ENCODE assay signal across 13 cellular contexts in genomic region chr1:229691362-229691761, GRCh38.
"Had no signal": no experiment of that assay in that cellular context is flagged by ENCODE, and none has a peak within 500 bp of the region (broad histone marks: within the 10 kb centered on the region; RNA-seq: fewer than 3 reads in every experiment).

No MANE protein-coding gene starts in this region.

- H3K27ac ChIP-seq: adrenal gland, esophagus muscularis mucosa, hepatocyte, left lung, pancreas had no signal

- H3K4me3 ChIP-seq: adrenal gland, esophagus muscularis mucosa, hepatocyte, left lung, pancreas had no signal

- DNase-seq: activated CD4-positive, alpha-beta T cell treated with anti-CD3 and anti-CD28 coated beads for 36 hours; activated CD8-positive, alpha-beta T cell treated with anti-CD3 and anti-CD28 coated beads for 36 hours; activated effector memory CD4-positive, alpha-beta T cell treated with anti-CD3 and anti-CD28 coated beads, Interleukin-2, amount 50 U/mL, for 16 hours; activated T-cell treated with anti-CD3 and anti-CD28 coated beads, Interleukin-2, amount 50 U/mL, for 4 hours; adrenal gland; kidney; left lung; mammary epithelial cell; naive thymus-derived CD8-positive, alpha-beta T cell; pancreas; T-helper 9 cell had no signal
